Comparison of ENCODE assay signal across 1 cellular context in genomic region chrX:48473718-48473990, GRCh38.
TF ChIP-seq lines count a peak whose summit lies in the region.

No MANE protein-coding gene starts in this region.

TF ChIP-seq in WTC11, 78 proteins besides CTCF, POLR2A, EP300 and RAD21:
- TF ChIP-seq, protein P1, sequence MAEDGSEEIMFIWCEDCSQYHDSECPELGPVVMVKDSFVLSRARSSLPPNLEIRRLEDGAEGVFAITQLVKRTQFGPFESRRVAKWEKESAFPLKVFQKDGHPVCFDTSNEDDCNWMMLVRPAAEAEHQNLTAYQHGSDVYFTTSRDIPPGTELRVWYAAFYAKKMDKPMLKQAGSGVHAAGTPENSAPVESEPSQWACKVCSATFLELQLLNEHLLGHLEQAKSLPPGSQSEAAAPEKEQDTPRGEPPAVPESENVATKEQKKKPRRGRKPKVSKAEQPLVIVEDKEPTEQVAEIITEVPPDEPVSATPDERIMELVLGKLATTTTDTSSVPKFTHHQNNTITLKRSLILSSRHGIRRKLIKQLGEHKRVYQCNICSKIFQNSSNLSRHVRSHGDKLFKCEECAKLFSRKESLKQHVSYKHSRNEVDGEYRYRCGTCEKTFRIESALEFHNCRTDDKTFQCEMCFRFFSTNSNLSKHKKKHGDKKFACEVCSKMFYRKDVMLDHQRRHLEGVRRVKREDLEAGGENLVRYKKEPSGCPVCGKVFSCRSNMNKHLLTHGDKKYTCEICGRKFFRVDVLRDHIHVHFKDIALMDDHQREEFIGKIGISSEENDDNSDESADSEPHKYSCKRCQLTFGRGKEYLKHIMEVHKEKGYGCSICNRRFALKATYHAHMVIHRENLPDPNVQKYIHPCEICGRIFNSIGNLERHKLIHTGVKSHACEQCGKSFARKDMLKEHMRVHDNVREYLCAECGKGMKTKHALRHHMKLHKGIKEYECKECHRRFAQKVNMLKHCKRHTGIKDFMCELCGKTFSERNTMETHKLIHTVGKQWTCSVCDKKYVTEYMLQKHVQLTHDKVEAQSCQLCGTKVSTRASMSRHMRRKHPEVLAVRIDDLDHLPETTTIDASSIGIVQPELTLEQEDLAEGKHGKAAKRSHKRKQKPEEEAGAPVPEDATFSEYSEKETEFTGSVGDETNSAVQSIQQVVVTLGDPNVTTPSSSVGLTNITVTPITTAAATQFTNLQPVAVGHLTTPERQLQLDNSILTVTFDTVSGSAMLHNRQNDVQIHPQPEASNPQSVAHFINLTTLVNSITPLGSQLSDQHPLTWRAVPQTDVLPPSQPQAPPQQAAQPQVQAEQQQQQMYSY (CRISPR knock-in tag; IDR thresholded peaks at IDR 0.05) = no peak
- no peak for TF ChIP-seq OVOL2 (CRISPR knock-in tag; IDR thresholded peaks at IDR 0.05; ENCODE audit: borderline replicate concordance)
- no peak for TF ChIP-seq ZNF423 (CRISPR knock-in tag; IDR thresholded peaks at IDR 0.05)
- no peak for TF ChIP-seq FOXP1 (CRISPR knock-in tag; IDR thresholded peaks at IDR 0.05; ENCODE audit: borderline replicate concordance)
- TF ChIP-seq JUN (CRISPR knock-in tag; IDR thresholded peaks at IDR 0.05) = no peak
- TF ChIP-seq, protein P2, sequence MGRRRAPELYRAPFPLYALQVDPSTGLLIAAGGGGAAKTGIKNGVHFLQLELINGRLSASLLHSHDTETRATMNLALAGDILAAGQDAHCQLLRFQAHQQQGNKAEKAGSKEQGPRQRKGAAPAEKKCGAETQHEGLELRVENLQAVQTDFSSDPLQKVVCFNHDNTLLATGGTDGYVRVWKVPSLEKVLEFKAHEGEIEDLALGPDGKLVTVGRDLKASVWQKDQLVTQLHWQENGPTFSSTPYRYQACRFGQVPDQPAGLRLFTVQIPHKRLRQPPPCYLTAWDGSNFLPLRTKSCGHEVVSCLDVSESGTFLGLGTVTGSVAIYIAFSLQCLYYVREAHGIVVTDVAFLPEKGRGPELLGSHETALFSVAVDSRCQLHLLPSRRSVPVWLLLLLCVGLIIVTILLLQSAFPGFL (CRISPR knock-in tag; IDR thresholded peaks at IDR 0.05; ENCODE audit: borderline replicate concordance) = no peak
TF ChIP-seq in WTC11: peak in this region for 0.
